Comparison of ENCODE assay signal across 20 cellular contexts in genomic region chr20:5279661-5280060, GRCh38.
"Had no signal": no experiment of that assay in that cellular context is flagged by ENCODE, and none has a peak within 500 bp of the region (broad histone marks: within the 10 kb centered on the region; RNA-seq: fewer than 3 reads in every experiment).

No MANE protein-coding gene starts in this region.

- H3K27ac ChIP-seq: esophagus squamous epithelium, gastroesophageal sphincter, hepatocyte, parathyroid adenoma, prostate gland, right lobe of liver, tibial artery, upper lobe of left lung, uterus had no signal

- DNase-seq: dermis blood vessel endothelial cell; esophagus squamous epithelium; foreskin fibroblast; left colon; left ventricle myocardium superior; mesendoderm; naive B cell; right lobe of liver; stimulated activated CD4-positive, alpha-beta T cell treated with anti-CD3 and anti-CD28 coated beads, Interleukin-4, amount 100 ng/mL, for 1 hour; stimulated activated CD8-positive, alpha-beta memory T cell treated with anti-CD3 and anti-CD28 coated beads, Interleukin-4, amount 100 ng/mL, for 48 hours; stimulated activated naive CD8-positive, alpha-beta T cell treated with anti-CD3 and anti-CD28 coated beads, Interleukin-15, Interleukin-2, amounts not matched to agents 100 U/mL and 50 U/mL, for 24 hours; tibial artery; upper lobe of left lung; uterus had no signal

- H3K9me3 ChIP-seq: esophagus squamous epithelium, gastroesophageal sphincter, prostate gland, right lobe of liver, tibial artery, upper lobe of left lung, uterus had no signal

- H3K36me3 ChIP-seq: esophagus squamous epithelium, gastroesophageal sphincter, prostate gland, right lobe of liver, tibial artery, upper lobe of left lung, uterus had no signal

- H3K4me1 ChIP-seq: esophagus squamous epithelium, gastroesophageal sphincter, parathyroid adenoma, prostate gland, right lobe of liver, tibial artery, upper lobe of left lung, uterus had no signal

- H3K27me3 ChIP-seq: esophagus squamous epithelium, gastroesophageal sphincter, hepatocyte, right lobe of liver, tibial artery, upper lobe of left lung, uterus had no signal

- ATAC-seq: gastroesophageal sphincter; left colon; left ventricle myocardium superior; right lobe of liver; stimulated activated effector memory CD8-positive, alpha-beta T cell treated with anti-CD3 and anti-CD28 coated beads, Interleukin-12 subunit alpha, Interleukin-12 subunit beta, amount 100 ng/mL, for 72 hours; stimulated activated naive CD8-positive, alpha-beta T cell treated with anti-CD3 and anti-CD28 coated beads, Interleukin-15, Interleukin-2, amounts not matched to agents 100 U/mL and 50 U/mL, for 24 hours had no signal

- H3K4me3 ChIP-seq: esophagus squamous epithelium, gastroesophageal sphincter, hepatocyte, lung, prostate gland, right lobe of liver, tibial artery, upper lobe of left lung, uterus had no signal
